In the genomic region with DNA sequence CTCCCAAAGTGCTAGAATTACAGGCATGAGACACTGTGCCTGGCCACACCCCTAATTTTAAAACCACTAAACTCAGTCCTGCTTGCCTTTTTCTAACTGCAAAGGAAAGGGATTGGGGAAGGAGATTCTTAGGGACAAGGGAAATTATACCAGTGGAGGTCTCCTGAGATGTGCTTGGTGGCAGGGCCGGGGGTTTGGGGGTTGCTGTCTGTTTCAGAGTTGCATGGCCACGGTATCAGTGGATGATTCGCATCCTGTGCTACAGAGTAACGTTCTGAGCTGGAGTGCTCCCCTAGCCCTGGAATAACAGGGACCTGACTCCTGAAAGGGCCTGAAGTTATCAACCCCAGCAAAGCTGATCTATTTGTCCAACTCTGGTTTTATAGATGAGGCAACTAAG, we compare ENCODE assay signal across 1 cellular context.
TF ChIP-seq lines count a peak whose summit lies in the region.

No MANE protein-coding gene starts in this region.

TF ChIP-seq in HepG2, 621 proteins besides CTCF, POLR2A, EP300 and RAD21:
- TF ChIP-seq, protein P1, sequence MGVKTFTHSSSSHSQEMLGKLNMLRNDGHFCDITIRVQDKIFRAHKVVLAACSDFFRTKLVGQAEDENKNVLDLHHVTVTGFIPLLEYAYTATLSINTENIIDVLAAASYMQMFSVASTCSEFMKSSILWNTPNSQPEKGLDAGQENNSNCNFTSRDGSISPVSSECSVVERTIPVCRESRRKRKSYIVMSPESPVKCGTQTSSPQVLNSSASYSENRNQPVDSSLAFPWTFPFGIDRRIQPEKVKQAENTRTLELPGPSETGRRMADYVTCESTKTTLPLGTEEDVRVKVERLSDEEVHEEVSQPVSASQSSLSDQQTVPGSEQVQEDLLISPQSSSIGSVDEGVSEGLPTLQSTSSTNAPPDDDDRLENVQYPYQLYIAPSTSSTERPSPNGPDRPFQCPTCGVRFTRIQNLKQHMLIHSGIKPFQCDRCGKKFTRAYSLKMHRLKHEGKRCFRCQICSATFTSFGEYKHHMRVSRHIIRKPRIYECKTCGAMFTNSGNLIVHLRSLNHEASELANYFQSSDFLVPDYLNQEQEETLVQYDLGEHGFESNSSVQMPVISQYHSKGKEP (CRISPR knock-in tag; IDR thresholded peaks at IDR 0.05): no peak
